Comparison of ENCODE assay signal across 23 cellular contexts in the genomic region with DNA sequence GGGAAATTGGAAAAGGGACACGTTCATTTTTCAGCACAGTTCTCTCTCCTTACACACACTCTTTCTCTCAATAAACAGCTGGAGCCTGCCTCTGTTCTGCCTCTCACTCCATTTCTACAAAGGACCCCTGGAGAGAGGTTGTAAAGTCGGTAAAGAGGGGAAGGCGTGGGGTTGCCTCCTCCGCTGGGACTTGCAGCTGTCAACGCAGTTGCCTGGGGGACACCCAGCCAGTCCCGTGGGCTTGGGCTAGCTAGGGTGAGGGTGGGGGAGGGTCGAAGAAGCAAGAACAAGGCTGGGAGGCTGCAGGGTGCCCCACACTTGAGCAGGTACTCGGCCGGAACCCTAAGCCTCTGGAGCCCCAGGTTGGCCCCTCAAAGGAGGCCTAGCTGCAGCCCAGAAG. TPM values are rescaled to one million over a fixed set of nuclear protein-coding genes. Genes with fewer than 3 reads are reported as not detected.
A peak's percentile ranks its signal among the peaks of the same experiment; 100 is the strongest.
DNase-seq lines count a peak whose midpoint lies in the region; ATAC-seq and TF ChIP-seq lines count a peak whose summit lies in the region.
"Had no signal": no experiment of that assay in that cellular context is flagged by ENCODE, and none has a peak within 500 bp of the region (broad histone marks: within the 10 kb centered on the region; RNA-seq: fewer than 3 reads in every experiment).

No MANE protein-coding gene starts in this region.

- peaks cover 49% of the 10 kb centered on the region for H3K27me3 Mint-ChIP-seq in nephron progenitor cell (ENCODE audit: low read depth, poor library complexity)

- CTCF ChIA-PET in Panc1 (lab: Charles Lee), result no interaction called here

- POLR2A ChIA-PET in Panc1 (lab: Charles Lee), result no interaction called here

- H3K9me3 Mint-ChIP-seq in nephron progenitor cell, result no peaks in the 10 kb centered on the region
- H3K9me3 Mint-ChIP-seq: activated CD4-positive, alpha-beta memory T cell treated with anti-CD3 and anti-CD28 coated beads for 36 hours; activated naive CD8-positive, alpha-beta T cell treated with anti-CD3 and anti-CD28 coated beads, Interleukin-2, amount 50 U/mL, for 24 hours; CD4-positive, alpha-beta memory T cell had no signal

- in situ Hi-C loops in Panc1 (cut with HindIII; ENCODE audit: low pct_unique_long_range_greater_than_20kb, low sequenced_read_pairs), result no loop called here

- H3K4me3 Mint-ChIP-seq in nephron progenitor cell, result no peak overlapping the region
- H3K4me3 Mint-ChIP-seq: activated CD4-positive, alpha-beta memory T cell treated with anti-CD3 and anti-CD28 coated beads for 36 hours; activated naive CD8-positive, alpha-beta T cell treated with anti-CD3 and anti-CD28 coated beads, Interleukin-2, amount 50 U/mL, for 24 hours; CD4-positive, alpha-beta memory T cell had no signal

- DNase-seq in H7 (peak; percentile 73), NCI-H146 treated with DMSO at 0.1 percent for 48 hours (lab: John Stamatoyannopoulos, UW; ENCODE audit: unreplicated experiment) (peak; percentile 59), Panc1 (ENCODE audit: low read depth, low spot score) (no peak), nephron progenitor cell (peak; percentile 12), C1 segment of cervical spinal cord (lab: John Stamatoyannopoulos, UW) (no peak), GM20000 (ENCODE audit: low spot score) (no peak), NAMALWA (ENCODE audit: low spot score) (no peak)
- DNase-seq: activated CD4-positive, alpha-beta memory T cell treated with anti-CD3 and anti-CD28 coated beads for 36 hours; activated effector memory CD4-positive, alpha-beta T cell treated with anti-CD3 and anti-CD28 coated beads, Interleukin-2, amount 50 U/mL, for 16 hours; activated naive CD8-positive, alpha-beta T cell treated with anti-CD3 and anti-CD28 coated beads, Interleukin-2, amount 50 U/mL, for 24 hours; CD4-positive, alpha-beta memory T cell; effector CD8-positive, alpha-beta T cell; GM23248; NCI-H1694 treated with DMSO at 0.1 percent for 48 hours; retina; spleen; stimulated activated CD4-positive, alpha-beta T cell treated with anti-CD3 and anti-CD28 coated beads, Interleukin-4, amount 100 ng/mL, for 1 hour; stimulated activated naive CD8-positive, alpha-beta T cell treated with anti-CD3 and anti-CD28 coated beads, Interleukin-15, Interleukin-2, amounts not matched to agents 100 U/mL and 50 U/mL, for 24 hours; T1000 had no signal

- BruUV-seq in Panc1 (replicated peaks; lab: Mats Ljungman, UMichigan), result no TSS peak

- H3K27me3 ChIP-seq in H7 (ENCODE audit: control insufficient read depth, insufficient read depth, low read length) (peaks cover 1% of the 10 kb centered on the region; the same call in 1 of the 2 replicates), Panc1 (ENCODE audit: control insufficient read depth, insufficient read depth, low read length) (peaks cover 4% of the 10 kb centered on the region; the same call in 1 of the 2 replicates)

- no peak overlapping the region for H3K27ac Mint-ChIP-seq in nephron progenitor cell
- H3K27ac Mint-ChIP-seq: activated CD4-positive, alpha-beta memory T cell treated with anti-CD3 and anti-CD28 coated beads for 36 hours; activated naive CD8-positive, alpha-beta T cell treated with anti-CD3 and anti-CD28 coated beads, Interleukin-2, amount 50 U/mL, for 24 hours; CD4-positive, alpha-beta memory T cell had no signal

- TF ChIP-seq CTCF in Panc1 (IDR thresholded peaks at IDR 0.05), result no peak
- no peak for TF ChIP-seq CTCF in nephron progenitor cell (IDR thresholded peaks at IDR 0.05)
- TF ChIP-seq CTCF in GM20000 (IDR thresholded peaks at IDR 0.05; ENCODE audit: extremely low read depth, missing control alignments), result no peak

- H3K36me3 Mint-ChIP-seq in nephron progenitor cell (ENCODE audit: low read depth), result no peaks in the 10 kb centered on the region
- H3K36me3 Mint-ChIP-seq: activated CD4-positive, alpha-beta memory T cell treated with anti-CD3 and anti-CD28 coated beads for 36 hours; CD4-positive, alpha-beta memory T cell had no signal

- no peaks in the 10 kb centered on the region for H3K4me1 ChIP-seq in Panc1 (ENCODE audit: control insufficient read depth, insufficient read depth, low read length)
- H3K4me1 ChIP-seq: esophagus muscularis mucosa, spleen had no signal

- no peak overlapping the region for H3K4me3 ChIP-seq in H7 (ENCODE audit: insufficient read depth, low read depth, low read length)
- H3K4me3 ChIP-seq in Panc1 (ENCODE audit: low read depth in 2 of 2, low read length in 2 of 2), result no peak overlapping the region
- H3K4me3 ChIP-seq: esophagus muscularis mucosa, GM12878, GM23248, spleen had no signal

- H3K9me3 ChIP-seq in Panc1 (ENCODE audit: control insufficient read depth, insufficient read depth, low read depth, low read length), result no peaks in the 10 kb centered on the region
- H3K9me3 ChIP-seq: esophagus muscularis mucosa, spleen had no signal

- intact Hi-C loops in Panc1 (cut with micrococcal nuclease; ENCODE audit: unreplicated experiment), result no loop called here

- peaks cover 19% of the 10 kb centered on the region for H3K4me1 Mint-ChIP-seq in nephron progenitor cell
- H3K4me1 Mint-ChIP-seq: activated naive CD8-positive, alpha-beta T cell treated with anti-CD3 and anti-CD28 coated beads, Interleukin-2, amount 50 U/mL, for 24 hours had no signal

- ATAC-seq in Panc1, result peak; percentile 38; the same call in 1 of the 2 replicates
- no peak for ATAC-seq in GM18502 (IDR thresholded peaks at IDR 0.05; ENCODE audit: poor library complexity, unreplicated experiment)
- ATAC-seq: activated naive CD8-positive, alpha-beta T cell treated with anti-CD3 and anti-CD28 coated beads, Interleukin-2, amount 50 U/mL, for 24 hours; GM12878; stimulated activated naive CD8-positive, alpha-beta T cell treated with anti-CD3 and anti-CD28 coated beads, Interleukin-15, Interleukin-2, amounts not matched to agents 100 U/mL and 50 U/mL, for 24 hours had no signal

- H3K36me3 ChIP-seq in H7 (replicated peaks; ENCODE audit: control insufficient read depth, insufficient read depth, low read length), result no peaks in the 10 kb centered on the region
- no peaks in the 10 kb centered on the region for H3K36me3 ChIP-seq in Panc1 (ENCODE audit: control insufficient read depth, insufficient read depth, low read length)
- H3K36me3 ChIP-seq: esophagus muscularis mucosa, spleen had no signal

- H3K27ac ChIP-seq in Panc1 (ENCODE audit: low read length), result no peak overlapping the region
- H3K27ac ChIP-seq: esophagus muscularis mucosa, GM23248, HL-60, spleen had no signal

RNA-seq across cellular contexts. Expression of a gene that starts 27.6 kb away (rescaled TPM):
- total RNA-seq in H7 (2014; rRNA removed; shearing (Covaris generic)), result 11.9 and 13.5 TPM in 2 replicates
- 28.0 TPM for total RNA-seq in Panc1 (2021; ENCODE audit: unreplicated experiment)
- 24.0 TPM for polyA plus RNA-seq in Panc1 (2012; ENCODE audit: insufficient read length)

RNA-seq across cellular contexts. Expression of a gene that starts 49.8 kb away (rescaled TPM):
- 48.4 and 50.6 TPM in 2 replicates for total RNA-seq in H7 (2014; rRNA removed; shearing (Covaris generic))
- 95.0 TPM for total RNA-seq in Panc1 (2021; ENCODE audit: unreplicated experiment)
- polyA plus RNA-seq in Panc1 (2012; ENCODE audit: insufficient read length), result 79.1 TPM

Comparison
In these comparisons a context has a peak if more than half of its experiments do, and no peak if none do; other contexts are left out.
1. DNase-seq: peak in H7 (single experiment), NCI-H146 treated with DMSO at 0.1 percent for 48 hours (single experiment) and nephron progenitor cell (single experiment); none in Panc1 (single experiment), C1 segment of cervical spinal cord (0 of 14), GM20000 (single experiment) and NAMALWA (single experiment).